Comparison of ENCODE assay signal across 8 cellular contexts in the genomic region with DNA sequence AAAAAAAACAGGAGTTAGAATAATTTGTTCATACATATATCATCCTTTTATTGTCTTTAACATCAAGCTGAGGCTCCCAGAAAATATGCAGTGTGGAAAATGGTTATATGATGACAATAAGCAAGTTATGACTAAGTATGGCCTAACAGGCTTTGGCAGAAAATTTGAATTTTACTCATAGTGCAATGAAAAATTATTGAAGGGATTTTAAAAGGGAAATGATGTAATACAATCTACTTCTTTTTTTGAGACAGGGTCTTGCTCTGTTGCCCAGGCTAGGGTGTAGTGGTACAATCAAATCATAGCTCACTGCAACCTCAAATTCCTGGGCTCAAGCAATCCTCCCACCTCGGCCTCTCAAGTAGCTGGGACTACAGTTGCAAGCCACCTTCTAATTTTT.
DNase-seq lines count a peak whose midpoint lies in the region; ATAC-seq and TF ChIP-seq lines count a peak whose summit lies in the region.
"Had no signal": no experiment of that assay in that cellular context is flagged by ENCODE, and none has a peak within 500 bp of the region (broad histone marks: within the 10 kb centered on the region; RNA-seq: fewer than 3 reads in every experiment).

No MANE protein-coding gene starts in this region.

- H3K36me3 ChIP-seq in OCI-LY7 (ENCODE audit: insufficient read depth, low read length) (peaks cover 15% of the 10 kb centered on the region; the same call in 1 of the 2 replicates), osteoblast (ENCODE audit: insufficient read depth, low read length) (peaks cover 2% of the 10 kb centered on the region)
- H3K36me3 ChIP-seq: colonic mucosa had no signal

- H3K27ac ChIP-seq in OCI-LY7 (ENCODE audit: low read depth, low read length, poor library complexity, severe bottlenecking): peak overlapping the region; percentile 48
- peak overlapping the region; percentile 65 for H3K27ac ChIP-seq in osteoblast (ENCODE audit: low read depth, low read length)
- H3K27ac ChIP-seq: colonic mucosa had no signal

- ATAC-seq in GM19023 (IDR thresholded peaks at IDR 0.05; ENCODE audit: unreplicated experiment) (peak; percentile 35), HG02678 (IDR thresholded peaks at IDR 0.05; ENCODE audit: unreplicated experiment) (peak; percentile 21)

- H4K20me1 ChIP-seq in OCI-LY7 (ENCODE audit: insufficient read depth, low read length) (no peaks in the 10 kb centered on the region), osteoblast (ENCODE audit: insufficient read depth, low read length) (no peaks in the 10 kb centered on the region)

- H3K9me3 ChIP-seq in OCI-LY7 (ENCODE audit: low read length) (no peaks in the 10 kb centered on the region), osteoblast (ENCODE audit: low read depth, low read length) (no peaks in the 10 kb centered on the region)
- H3K9me3 ChIP-seq: colonic mucosa had no signal

- BruUV-seq in OCI-LY7 (replicated peaks; lab: Mats Ljungman, UMichigan): no TSS peak

- DNase-seq in OCI-LY7 (ENCODE audit: low spot score): no peak
- peak; percentile 6 for DNase-seq in osteoblast (ENCODE audit: insufficient read length, low spot score, missing footprints)
- no peak for DNase-seq in stimulated activated CD4-positive, alpha-beta T cell treated with anti-CD3 and anti-CD28 coated beads, Interleukin-1b, Interleukin-23, amount 100 ng/mL, for 48 hours
- no peak for DNase-seq in OCI-M2 (lab: John Stamatoyannopoulos, UW; ENCODE audit: unreplicated experiment)
- DNase-seq in effector CD4-positive, alpha-beta T cell: no peak
- DNase-seq: colonic mucosa had no signal

- H3K27me3 ChIP-seq in osteoblast (ENCODE audit: insufficient read depth, low read length): no peaks in the 10 kb centered on the region
- H3K27me3 ChIP-seq: colonic mucosa had no signal

- H3K9me2 ChIP-seq in OCI-LY7 (ENCODE audit: insufficient read depth, low read length): no peaks in the 10 kb centered on the region

- no peak overlapping the region for H3K4me3 ChIP-seq in OCI-LY7 (ENCODE audit: low read depth, low read length, poor library complexity, severe bottlenecking)
- H3K4me3 ChIP-seq in osteoblast (ENCODE audit: insufficient read depth, low read length): no peak overlapping the region
- H3K4me3 ChIP-seq: colonic mucosa had no signal

- H3K79me2 ChIP-seq in OCI-LY7 (ENCODE audit: insufficient read depth, low read depth, low read length): no peaks in the 10 kb centered on the region
- no peaks in the 10 kb centered on the region for H3K79me2 ChIP-seq in osteoblast (ENCODE audit: insufficient read depth, low read length)

- H3K4me2 ChIP-seq in OCI-LY7 (ENCODE audit: low read length) (peak overlapping the region; percentile 13), osteoblast (ENCODE audit: insufficient read depth, low read length) (peak overlapping the region; percentile 45)

- H2AFZ ChIP-seq in OCI-LY7 (ENCODE audit: low read length) (no peak overlapping the region), osteoblast (ENCODE audit: low read length) (no peak overlapping the region)

- intact Hi-C loops in OCI-LY7 (cut with micrococcal nuclease; ENCODE audit: unreplicated experiment): loop anchor here (2.0 to 10.0 kb wide), 2 partner anchors 92 to 502 kb away; a partner anchor contains a TSS

- H3K4me1 ChIP-seq in OCI-LY7 (ENCODE audit: insufficient read depth, low read length, poor library complexity, severe bottlenecking) (peaks cover 15% of the 10 kb centered on the region), osteoblast (ENCODE audit: insufficient read depth, low read length) (peaks cover 18% of the 10 kb centered on the region)
- H3K4me1 ChIP-seq: colonic mucosa had no signal

- TF ChIP-seq CTCF in OCI-LY7 (conservative IDR thresholded peaks at IDR 0.05; ENCODE audit: low read length): no peak
- TF ChIP-seq CTCF in osteoblast (IDR thresholded peaks at IDR 0.05; ENCODE audit: extremely low read depth, low read depth, low read length): no peak

- POLR2A ChIA-PET in OCI-LY7 (lab: Charles Lee): interaction anchor here (0.6 to 3.5 kb wide), 9 partner anchors 9 to 382 kb away, joined by 3 to 18 read pairs (median 4); no protein-coding TSS in a partner anchor

- CTCF ChIA-PET in OCI-LY7 (lab: Charles Lee; ENCODE audit: unreplicated experiment): interaction anchor here (3.5 kb wide), 1 partner anchor 228 kb away, joined by 26 read pairs; no protein-coding TSS in a partner anchor
